Comparison of ENCODE assay signal across 9 cellular contexts in genomic region chrX:12770440-12770839, GRCh38. TPM values are rescaled to one million over a fixed set of nuclear protein-coding genes. Genes with fewer than 3 reads are reported as not detected.
DNase-seq lines count a peak whose midpoint lies in the region; ATAC-seq, FAIRE-seq and TF ChIP-seq lines count a peak whose summit lies in the region.
"Had no signal": no experiment of that assay in that cellular context is flagged by ENCODE, and none has a peak within 500 bp of the region (broad histone marks: within the 10 kb centered on the region; RNA-seq: fewer than 3 reads in every experiment).

No MANE protein-coding gene starts in this region.

- CTCF ChIA-PET in CD4-positive, alpha-beta T cell (lab: Charles Lee) = interaction anchor here (0.7 to 1.9 kb wide), 3 partner anchors 10 to 53 kb away, joined by 3 to 8 read pairs (median 5); no protein-coding TSS in a partner anchor

- H3K36me3 Mint-ChIP-seq in CD4-positive, alpha-beta T cell (ENCODE audit: low read depth) = no peaks in the 10 kb centered on the region
- H3K36me3 Mint-ChIP-seq in HFFc6 (ENCODE audit: low read depth) (no peaks in the 10 kb centered on the region), immature natural killer cell (no peaks in the 10 kb centered on the region)
- H3K36me3 Mint-ChIP-seq: IgD-negative memory B cell had no signal

- peaks cover 3% of the 10 kb centered on the region for H3K27me3 ChIP-seq in CD4-positive, alpha-beta T cell (ENCODE audit: control insufficient read depth, insufficient read depth, low read length)

- peak; percentile 41 for TF ChIP-seq CTCF in CD4-positive, alpha-beta T cell (IDR thresholded peaks at IDR 0.05)
- TF ChIP-seq CTCF in HFFc6 (IDR thresholded peaks at IDR 0.05) = peak; percentile 77

- no peaks in the 10 kb centered on the region for H3K9me3 Mint-ChIP-seq in CD4-positive, alpha-beta T cell
- H3K9me3 Mint-ChIP-seq in HFFc6 (no peaks in the 10 kb centered on the region), immature natural killer cell (peaks cover 0 to 3% (median 0%) of the 10 kb centered on the region in 6 donors)

- intact Hi-C loops in CD4-positive, alpha-beta T cell (cut with DNase I, micrococcal nuclease) = loop anchor here in 1 of 2 experiments (5.0 kb wide), 1 partner anchor 1238 kb away; no protein-coding TSS in a partner anchor

- peaks cover 13% of the 10 kb centered on the region for H3K4me1 Mint-ChIP-seq in CD4-positive, alpha-beta T cell (ENCODE audit: low read depth)
- H3K4me1 Mint-ChIP-seq in HFFc6 (ENCODE audit: low read depth) (no peaks in the 10 kb centered on the region), immature natural killer cell (peaks cover 5 to 7% of the 10 kb centered on the region in 2 donors)

- no peak for ATAC-seq in CD4-positive, alpha-beta T cell (ENCODE audit: poor library complexity)
- peak; percentile 89 for ATAC-seq in SK-N-SH treated with all-trans-retinoic acid at 6 μM for 48 hours
- no peak for ATAC-seq in HG02884 (IDR thresholded peaks at IDR 0.05; ENCODE audit: unreplicated experiment)
- no peak for ATAC-seq in HG03196 (IDR thresholded peaks at IDR 0.05; ENCODE audit: unreplicated experiment)
- ATAC-seq in GM19324 (IDR thresholded peaks at IDR 0.05; ENCODE audit: low FRiP score, unreplicated experiment) = no peak

- H3K27me3 Mint-ChIP-seq in CD4-positive, alpha-beta T cell = peaks cover 4% of the 10 kb centered on the region
- peaks cover 6% of the 10 kb centered on the region for H3K27me3 Mint-ChIP-seq in HFFc6 (ENCODE audit: insufficient read depth)
- H3K27me3 Mint-ChIP-seq in immature natural killer cell (ENCODE audit: low read depth in 3 of 3) = peaks cover 11 to 20% (median 12%) of the 10 kb centered on the region in 3 donors

- POLR2A ChIA-PET in CD4-positive, alpha-beta T cell (lab: Charles Lee) = no interaction called here

- TF ChIP-seq POLR2A in H54 (IDR thresholded peaks at IDR 0.05; ENCODE audit: low read depth, low read length) = no peak

- no peaks in the 10 kb centered on the region for H3K9me3 ChIP-seq in CD4-positive, alpha-beta T cell (ENCODE audit: control insufficient read depth, low read length)

- no peak overlapping the region for H3K27ac ChIP-seq in CD4-positive, alpha-beta T cell (ENCODE audit: low read depth, low read length)

- no peak for FAIRE-seq in H54 (lab: Jason Lieb, UNC)

- H3K27ac Mint-ChIP-seq in CD4-positive, alpha-beta T cell = no peak overlapping the region
- H3K27ac Mint-ChIP-seq in HFFc6 = no peak overlapping the region
- no peak overlapping the region for H3K27ac Mint-ChIP-seq in immature natural killer cell
- H3K27ac Mint-ChIP-seq: IgD-negative memory B cell had no signal

- no peak for DNase-seq in CD4-positive, alpha-beta T cell
- DNase-seq in HFFc6 (peak; percentile 2), immature natural killer cell (peak; percentile 7 to 11 (median 7)), H54 (ENCODE audit: insufficient read length, low spot score) (no peak)

- no peak overlapping the region for H3K4me3 Mint-ChIP-seq in CD4-positive, alpha-beta T cell
- H3K4me3 Mint-ChIP-seq in HFFc6 (no peak overlapping the region), immature natural killer cell (peak overlapping the region in 1 of 5 donors; percentile 36)

TF ChIP-seq in SK-N-SH treated with all-trans-retinoic acid at 6 μM for 48 hours, 23 proteins besides CTCF, POLR2A, EP300 and RAD21:
- no peak for TF ChIP-seq SNAI2 (CRISPR knock-in tag; IDR thresholded peaks at IDR 0.05)
- no peak for TF ChIP-seq CSDC2 (CRISPR knock-in tag; IDR thresholded peaks at IDR 0.05)
- no peak for TF ChIP-seq ISL1 (CRISPR knock-in tag; IDR thresholded peaks at IDR 0.05)
- TF ChIP-seq ARNTL (CRISPR knock-in tag; IDR thresholded peaks at IDR 0.05; ENCODE audit: borderline replicate concordance, low read depth) = no peak
- TF ChIP-seq ZNF70 (CRISPR knock-in tag; IDR thresholded peaks at IDR 0.05) = no peak
- no peak for TF ChIP-seq PPARA (CRISPR knock-in tag; IDR thresholded peaks at IDR 0.05; ENCODE audit: borderline replicate concordance)
- no peak for TF ChIP-seq POU6F1 (CRISPR knock-in tag; IDR thresholded peaks at IDR 0.05; ENCODE audit: borderline replicate concordance, low read depth)
- no peak for TF ChIP-seq ZFP3 (CRISPR knock-in tag; IDR thresholded peaks at IDR 0.05)

RNA-seq across cellular contexts. Expression of gene PRPS2, which starts 20.8 kb away (rescaled TPM):
- total RNA-seq in CD4-positive, alpha-beta T cell = 10 to 100 TPM; 13.2 to 17.7 TPM
- total RNA-seq in HFFc6 (2021; fragmentation: NEBNext Ultra II Directional; extraction: Animal tissue kit (Norgen Biotek cat#: 25700)) = 10 to 100 TPM; 22.2 to 36.9 (median 30.3) TPM
- polyA plus RNA-seq in immature natural killer cell = 10 to 100 TPM; 22.3 to 36.9 (median 26.9) TPM

Comparison
In these comparisons a context has a peak if more than half of its experiments do, and no peak if none do; other contexts are left out.
1. DNase-seq: peak in HFFc6 (single experiment) and immature natural killer cell (3 of 3); none in CD4-positive, alpha-beta T cell (0 of 10) and H54 (single experiment).